ENCODE assay signal across 21 cellular contexts in genomic region chrX:53738370-53738909, GRCh38. TPM values are rescaled to one million over a fixed set of nuclear protein-coding genes. Genes with fewer than 3 reads are reported as not detected.
DNase-seq lines count a peak whose midpoint lies in the region; ATAC-seq and TF ChIP-seq lines count a peak whose summit lies in the region.
"Had no signal": no experiment of that assay in that cellular context is flagged by ENCODE, and none has a peak within 500 bp of the region (broad histone marks: within the 10 kb centered on the region; RNA-seq: fewer than 3 reads in every experiment).

No MANE protein-coding gene starts in this region.

- peak overlapping the region; percentile 62 for H3K27ac Mint-ChIP-seq in activated CD8-positive, alpha-beta memory T cell treated with anti-CD3 and anti-CD28 coated beads, Interleukin-2, amount 10 ng/mL, durations not matched to agents 7 days and 5 days
- H3K27ac Mint-ChIP-seq in natural killer cell treated with Interleukin-12 subunit alpha and Interleukin-12 subunit beta and Interleukin-15 and Interleukin-18, amount 100 ng/mL, for 72 hours: peak overlapping the region; percentile 74 to 76
- no peak overlapping the region for H3K27ac Mint-ChIP-seq in natural killer cell
- H3K27ac Mint-ChIP-seq in activated CD4-positive, alpha-beta memory T cell treated with anti-CD3 and anti-CD28 coated beads, Interleukin-2, amount 10 ng/mL, durations not matched to agents 7 days and 5 days: peak overlapping the region; percentile 63
- H3K27ac Mint-ChIP-seq: B cell, CD14-positive monocyte had no signal

- POLR2A ChIA-PET in activated CD4-positive, alpha-beta memory T cell treated with anti-CD3 and anti-CD28 coated beads, Interleukin-2, amount 10 ng/mL, durations not matched to agents 7 days and 5 days (lab: Charles Lee): interaction anchor here (0.7 to 1.6 kb wide), 3 partner anchors 24 to 54 kb away, joined by 3 to 7 read pairs (median 4); partner anchors contain the start of gene HUWE1

- TF ChIP-seq CTCF in natural killer cell (IDR thresholded peaks at IDR 0.05): no peak

- H3K36me3 Mint-ChIP-seq in activated CD8-positive, alpha-beta memory T cell treated with anti-CD3 and anti-CD28 coated beads, Interleukin-2, amount 10 ng/mL, durations not matched to agents 7 days and 5 days: peaks cover 13% of the 10 kb centered on the region
- peaks cover 12% of the 10 kb centered on the region for H3K36me3 Mint-ChIP-seq in natural killer cell treated with Interleukin-12 subunit alpha and Interleukin-12 subunit beta and Interleukin-15 and Interleukin-18, amount 100 ng/mL, for 72 hours
- no peaks in the 10 kb centered on the region for H3K36me3 Mint-ChIP-seq in natural killer cell
- peaks cover 16% of the 10 kb centered on the region for H3K36me3 Mint-ChIP-seq in activated CD4-positive, alpha-beta memory T cell treated with anti-CD3 and anti-CD28 coated beads, Interleukin-2, amount 10 ng/mL, durations not matched to agents 7 days and 5 days (ENCODE audit: low read depth)
- H3K36me3 Mint-ChIP-seq: CD14-positive monocyte had no signal

- CTCF ChIA-PET in activated CD8-positive, alpha-beta memory T cell treated with anti-CD3 and anti-CD28 coated beads, Interleukin-2, amount 10 ng/mL, durations not matched to agents 7 days and 5 days (lab: Charles Lee): interaction anchor here (1.1 kb wide), 1 partner anchor 52 kb away, joined by 3 read pairs; the partner anchor contains the start of gene HUWE1
- CTCF ChIA-PET in activated CD4-positive, alpha-beta memory T cell treated with anti-CD3 and anti-CD28 coated beads, Interleukin-2, amount 10 ng/mL, durations not matched to agents 7 days and 5 days (lab: Charles Lee): interaction anchor here (0.7 kb wide), 1 partner anchor 24 kb away, joined by 3 read pairs; no protein-coding TSS in a partner anchor

- H3K27me3 Mint-ChIP-seq in activated CD8-positive, alpha-beta memory T cell treated with anti-CD3 and anti-CD28 coated beads, Interleukin-2, amount 10 ng/mL, durations not matched to agents 7 days and 5 days: no peaks in the 10 kb centered on the region
- peaks cover 0 to 11% of the 10 kb centered on the region in 2 donors for H3K27me3 Mint-ChIP-seq in natural killer cell treated with Interleukin-12 subunit alpha and Interleukin-12 subunit beta and Interleukin-15 and Interleukin-18, amount 100 ng/mL, for 72 hours
- peaks cover 0 to 13% of the 10 kb centered on the region in 2 donors for H3K27me3 Mint-ChIP-seq in natural killer cell (ENCODE audit: low read depth in 2 of 2)
- no peaks in the 10 kb centered on the region for H3K27me3 Mint-ChIP-seq in activated CD4-positive, alpha-beta memory T cell treated with anti-CD3 and anti-CD28 coated beads, Interleukin-2, amount 10 ng/mL, durations not matched to agents 7 days and 5 days
- H3K27me3 Mint-ChIP-seq: B cell had no signal

- ATAC-seq in activated CD8-positive, alpha-beta memory T cell treated with anti-CD3 and anti-CD28 coated beads, Interleukin-2, amount 10 ng/mL, durations not matched to agents 7 days and 5 days: peak; percentile 70
- ATAC-seq in natural killer cell treated with Interleukin-12 subunit alpha and Interleukin-12 subunit beta and Interleukin-15 and Interleukin-18, amount 100 ng/mL, for 72 hours: peak; percentile 67 to 82
- no peak for ATAC-seq in natural killer cell
- no peak for ATAC-seq in GM21515 (IDR thresholded peaks at IDR 0.05; ENCODE audit: unreplicated experiment)
- ATAC-seq: A549, Panc1 had no signal

- in situ Hi-C loops in G401 (cut with HindIII; ENCODE audit: low sequenced_read_pairs): no loop called here

- no peaks in the 10 kb centered on the region for H3K9me3 Mint-ChIP-seq in activated CD8-positive, alpha-beta memory T cell treated with anti-CD3 and anti-CD28 coated beads, Interleukin-2, amount 10 ng/mL, durations not matched to agents 7 days and 5 days (ENCODE audit: low read depth)
- H3K9me3 Mint-ChIP-seq in natural killer cell treated with Interleukin-12 subunit alpha and Interleukin-12 subunit beta and Interleukin-15 and Interleukin-18, amount 100 ng/mL, for 72 hours: peaks cover 4% of the 10 kb centered on the region
- no peaks in the 10 kb centered on the region for H3K9me3 Mint-ChIP-seq in natural killer cell
- no peaks in the 10 kb centered on the region for H3K9me3 Mint-ChIP-seq in activated CD4-positive, alpha-beta memory T cell treated with anti-CD3 and anti-CD28 coated beads, Interleukin-2, amount 10 ng/mL, durations not matched to agents 7 days and 5 days

- intact Hi-C loops in natural killer cell (cut with micrococcal nuclease): no loop called here

- no peak overlapping the region for H3K4me3 Mint-ChIP-seq in activated CD8-positive, alpha-beta memory T cell treated with anti-CD3 and anti-CD28 coated beads, Interleukin-2, amount 10 ng/mL, durations not matched to agents 7 days and 5 days
- peak overlapping the region; percentile 60 for H3K4me3 Mint-ChIP-seq in natural killer cell treated with Interleukin-12 subunit alpha and Interleukin-12 subunit beta and Interleukin-15 and Interleukin-18, amount 100 ng/mL, for 72 hours
- no peak overlapping the region for H3K4me3 Mint-ChIP-seq in natural killer cell
- no peak overlapping the region for H3K4me3 Mint-ChIP-seq in activated CD4-positive, alpha-beta memory T cell treated with anti-CD3 and anti-CD28 coated beads, Interleukin-2, amount 10 ng/mL, durations not matched to agents 7 days and 5 days
- H3K4me3 Mint-ChIP-seq: B cell, CD14-positive monocyte had no signal

- peaks cover 51% of the 10 kb centered on the region for H3K4me1 Mint-ChIP-seq in activated CD8-positive, alpha-beta memory T cell treated with anti-CD3 and anti-CD28 coated beads, Interleukin-2, amount 10 ng/mL, durations not matched to agents 7 days and 5 days
- peaks cover 17 to 31% of the 10 kb centered on the region in 2 donors for H3K4me1 Mint-ChIP-seq in natural killer cell treated with Interleukin-12 subunit alpha and Interleukin-12 subunit beta and Interleukin-15 and Interleukin-18, amount 100 ng/mL, for 72 hours (ENCODE audit: low read depth in 2 of 2)
- no peaks in the 10 kb centered on the region for H3K4me1 Mint-ChIP-seq in natural killer cell
- H3K4me1 Mint-ChIP-seq in activated CD4-positive, alpha-beta memory T cell treated with anti-CD3 and anti-CD28 coated beads, Interleukin-2, amount 10 ng/mL, durations not matched to agents 7 days and 5 days: peaks cover 63% of the 10 kb centered on the region
- H3K4me1 Mint-ChIP-seq: CD14-positive monocyte had no signal

- DNase-seq in activated CD8-positive, alpha-beta memory T cell treated with anti-CD3 and anti-CD28 coated beads, Interleukin-2, amount 10 ng/mL, durations not matched to agents 7 days and 5 days: no peak
- DNase-seq in activated CD8-positive, alpha-beta memory T cell treated with anti-CD3 and anti-CD28 coated beads, Interleukin-2, amount 50 U/mL, for 48 hours: no peak
- no peak for DNase-seq in natural killer cell treated with Interleukin-12 subunit alpha and Interleukin-12 subunit beta and Interleukin-15 and Interleukin-18, amount 100 ng/mL, for 72 hours (ENCODE audit: low spot score)
- no peak for DNase-seq in natural killer cell
- no peak for DNase-seq in activated CD4-positive, alpha-beta memory T cell treated with anti-CD3 and anti-CD28 coated beads, Interleukin-2, amount 10 ng/mL, durations not matched to agents 7 days and 5 days
- no peak for DNase-seq in G401 (ENCODE audit: low spot score)
- DNase-seq: DMS53, GF-D8, GM23248, Kasumi-1, NCI-H1417, NCI-H1694 treated with DMSO at 0.1 percent for 48 hours, NCI-H2081 treated with DMSO at 0.1 percent for 48 hours, NCI-H2171 treated with DMSO at 0.1 percent for 48 hours, NCI-H524 treated with DMSO at 0.1 percent for 48 hours, NCI-H82 had no signal

RNA-seq across cellular contexts. Expression of gene HUWE1, which starts 51.9 kb away (rescaled TPM):
- 100 to 1,000 TPM; 300 to 342 TPM for total RNA-seq in activated CD8-positive, alpha-beta memory T cell treated with anti-CD3 and anti-CD28 coated beads, Interleukin-2, amount 10 ng/mL, durations not matched to agents 7 days and 5 days
- total RNA-seq in natural killer cell treated with Interleukin-12 subunit alpha and Interleukin-12 subunit beta and Interleukin-15 and Interleukin-18, amount 100 ng/mL, for 72 hours: 100 to 1,000 TPM; 574 to 813 TPM
- 100 to 1,000 TPM; 187 to 241 (median 218) TPM for total RNA-seq in natural killer cell
- 100 to 1,000 TPM; 213 to 237 TPM for total RNA-seq in activated CD4-positive, alpha-beta memory T cell treated with anti-CD3 and anti-CD28 coated beads, Interleukin-2, amount 10 ng/mL, durations not matched to agents 7 days and 5 days
- 38.1 and 42.1 TPM in 2 replicates for total RNA-seq in G401 (2014; rRNA removed; shearing (Covaris generic))

Comparison
In these comparisons a context has a peak if more than half of its experiments do, and no peak if none do; other contexts are left out.
1. ATAC-seq: peak in activated CD8-positive, alpha-beta memory T cell treated with anti-CD3 and anti-CD28 coated beads, Interleukin-2, amount 10 ng/mL, durations not matched to agents 7 days and 5 days (single experiment) and natural killer cell treated with Interleukin-12 subunit alpha and Interleukin-12 subunit beta and Interleukin-15 and Interleukin-18, amount 100 ng/mL, for 72 hours (2 of 2); none in natural killer cell (0 of 3) and GM21515 (single experiment).
2. H3K27ac Mint-ChIP-seq: peak in activated CD8-positive, alpha-beta memory T cell treated with anti-CD3 and anti-CD28 coated beads, Interleukin-2, amount 10 ng/mL, durations not matched to agents 7 days and 5 days (single experiment), natural killer cell treated with Interleukin-12 subunit alpha and Interleukin-12 subunit beta and Interleukin-15 and Interleukin-18, amount 100 ng/mL, for 72 hours (2 of 2) and activated CD4-positive, alpha-beta memory T cell treated with anti-CD3 and anti-CD28 coated beads, Interleukin-2, amount 10 ng/mL, durations not matched to agents 7 days and 5 days (single experiment); none in natural killer cell (0 of 2).